In genomic region chr2:102063360-102063947, GRCh38 we compare ENCODE assay signal across 9 cellular contexts.
A peak's percentile ranks its signal among the peaks of the same experiment; 100 is the strongest.
DNase-seq lines count a peak whose midpoint lies in the region; ATAC-seq and TF ChIP-seq lines count a peak whose summit lies in the region.
"Had no signal": no experiment of that assay in that cellular context is flagged by ENCODE, and none has a peak within 500 bp of the region (broad histone marks: within the 10 kb centered on the region; RNA-seq: fewer than 3 reads in every experiment).

No MANE protein-coding gene starts in this region.

- H3K4me3 ChIP-seq in ACC112 (ENCODE audit: low read depth, low read length): no peak overlapping the region
- H3K4me3 ChIP-seq in NB4 (ENCODE audit: low read depth, low read length): no peak overlapping the region
- no peak overlapping the region for H3K4me3 ChIP-seq in mucosa of stomach (ENCODE audit: low read length)

- H3K9ac ChIP-seq in mucosa of stomach (ENCODE audit: low read length): peak overlapping the region; percentile 25

- H3K79me2 ChIP-seq in ACC112 (ENCODE audit: control insufficient read depth, insufficient read depth, low read length, unreplicated experiment): no peaks in the 10 kb centered on the region

- no peak for ATAC-seq in GM21515 (IDR thresholded peaks at IDR 0.05; ENCODE audit: unreplicated experiment)

- H3K4me1 ChIP-seq in ACC112 (ENCODE audit: control insufficient read depth, insufficient read depth, low read length, unreplicated experiment): peaks cover 51% of the 10 kb centered on the region
- H3K4me1 ChIP-seq in mucosa of stomach (ENCODE audit: control insufficient read depth, insufficient read depth, low read length): peaks cover 38% of the 10 kb centered on the region

- DNase-seq in NB4 (ENCODE audit: low read depth) (peak; percentile 91), dedifferentiated amniotic fluid mesenchymal stem cell (ENCODE audit: extremely low spot score) (peak; percentile 20), COR-L47 (lab: John Stamatoyannopoulos, UW) (no peak), NCI-H2081 (lab: John Stamatoyannopoulos, UW) (no peak), DMS 273 treated with DMSO at 0.1 percent for 48 hours (lab: John Stamatoyannopoulos, UW) (no peak)
- DNase-seq: NCI-H748 treated with DMSO at 0.1 percent for 48 hours had no signal

- H3K36me3 ChIP-seq in ACC112 (ENCODE audit: insufficient read depth, low read length) (no peaks in the 10 kb centered on the region; the same call in 1 of the 2 replicates), mucosa of stomach (ENCODE audit: control insufficient read depth, insufficient read depth, low read length) (no peaks in the 10 kb centered on the region)

- TF ChIP-seq CTCF in NB4 (IDR thresholded peaks at IDR 0.05; ENCODE audit: low read depth, low read length): no peak

- no peaks in the 10 kb centered on the region for H3K9me3 ChIP-seq in mucosa of stomach (ENCODE audit: control insufficient read depth, low read length)

- TF ChIP-seq POLR2A in NB4 (IDR thresholded peaks at IDR 0.05; ENCODE audit: extremely low read depth, insufficient read length): no peak

- peak overlapping the region; percentile 100 for H3K27ac ChIP-seq in ACC112 (ENCODE audit: low read depth, low read length)

- H2AFZ ChIP-seq in ACC112 (ENCODE audit: low read length, unreplicated experiment): no peak overlapping the region

- no peaks in the 10 kb centered on the region for H3K27me3 ChIP-seq in ACC112 (ENCODE audit: insufficient read depth, low read length)
- no peaks in the 10 kb centered on the region for H3K27me3 ChIP-seq in mucosa of stomach (ENCODE audit: control insufficient read depth, insufficient read depth, low read length)

Comparison
In these comparisons a context has a peak if more than half of its experiments do, and no peak if none do; other contexts are left out.
1. DNase-seq: peak in NB4 (single experiment) and dedifferentiated amniotic fluid mesenchymal stem cell (single experiment); none in COR-L47 (single experiment), NCI-H2081 (0 of 2) and DMS 273 treated with DMSO at 0.1 percent for 48 hours (single experiment).